33 cellular contexts compared by ENCODE assay signal in the genomic region with DNA sequence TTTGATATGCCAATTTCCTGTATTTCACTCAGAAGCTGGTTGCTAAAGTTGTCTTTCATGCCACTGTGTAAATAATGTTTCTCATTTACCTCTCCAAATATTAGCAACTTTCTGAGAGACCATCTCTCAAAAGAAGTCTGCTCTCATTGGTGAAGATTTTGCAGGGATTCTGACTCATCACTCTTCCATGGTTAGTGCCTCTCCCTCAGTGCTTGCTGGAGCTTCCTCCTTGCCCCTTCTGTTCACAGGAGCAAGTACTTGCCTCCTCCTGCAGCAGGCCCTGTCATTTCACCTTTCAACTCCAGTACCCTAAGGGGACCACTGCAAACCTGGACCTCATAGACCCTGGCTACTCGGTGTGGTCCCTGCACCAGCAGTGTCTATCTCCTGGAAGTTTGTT.
A peak's percentile ranks its signal among the peaks of the same experiment; 100 is the strongest.
DNase-seq lines count a peak whose midpoint lies in the region; ATAC-seq and TF ChIP-seq lines count a peak whose summit lies in the region.
"Had no signal": no experiment of that assay in that cellular context is flagged by ENCODE, and none has a peak within 500 bp of the region (broad histone marks: within the 10 kb centered on the region; RNA-seq: fewer than 3 reads in every experiment).

No MANE protein-coding gene starts in this region.

- no peaks in the 10 kb centered on the region for H3K79me2 ChIP-seq in PC-3 (ENCODE audit: low read length)

- H3K27me3 ChIP-seq in breast epithelium (no peaks in the 10 kb centered on the region), PC-3 (ENCODE audit: low read length) (no peaks in the 10 kb centered on the region), upper lobe of right lung (no peaks in the 10 kb centered on the region)
- H3K27me3 ChIP-seq: Peyer's patch, tibial artery had no signal

- DNase-seq in MCF 10A (ENCODE audit: unreplicated experiment) = peak; percentile 17
- no peak for DNase-seq in breast epithelium (ENCODE audit: low spot score in 2 of 2)
- DNase-seq in PC-3 = peak; percentile 56
- peak; percentile 27 for DNase-seq in iPS-NIHi7 (ENCODE audit: extremely low spot score)
- no peak for DNase-seq in upper lobe of right lung
- DNase-seq in KG1 (lab: John Stamatoyannopoulos, UW) = no peak
- no peak for DNase-seq in NCI-H2029 treated with DMSO at 0.1 percent for 48 hours (lab: John Stamatoyannopoulos, UW)
- DNase-seq in left lobe of liver (ENCODE audit: low spot score) = no peak
- DNase-seq: activated CD4-positive, alpha-beta T cell treated with anti-CD3 and anti-CD28 coated beads for 48 hours; CD8-positive, alpha-beta T cell; DMS 273 treated with DMSO at 0.1 percent for 48 hours; effector CD4-positive, alpha-beta T cell; GM23248; kidney; mucosa of descending colon; natural killer cell; NCI-H1417 treated with DMSO at 0.1 percent for 48 hours; NCI-H2081; NCI-H226; NCI-H526 treated with DMSO at 0.1 percent for 48 hours; occipital lobe; Peyer's patch; psoas muscle; SHP77; stimulated activated CD4-positive, alpha-beta T cell treated with anti-CD3 and anti-CD28 coated beads, Interleukin-4, amount 100 ng/mL, for 24 hours; T-helper 9 cell; tibial artery had no signal

- intact Hi-C loops in MCF 10A (cut with micrococcal nuclease) = no loop called here
- intact Hi-C loops in breast epithelium (cut with DNase I; ENCODE audit: low total_unique reads) = no loop called here
- intact Hi-C loops in PC-3 (cut with micrococcal nuclease) = no loop called here
- intact Hi-C loops in upper lobe of right lung (cut with DNase I) = no loop called here

- ATAC-seq in PC-3 (peak; percentile 55), upper lobe of right lung (peak; percentile 57), left lobe of liver (no peak)
- ATAC-seq: A549; activated T-helper 17 cell treated with anti-CD3 and anti-CD28 coated beads, Interleukin-2, amount 50 U/mL, for 72 hours; CD8-positive, alpha-beta T cell; mucosa of descending colon; natural killer cell; psoas muscle had no signal

- H3K27ac ChIP-seq in breast epithelium (no peak overlapping the region), PC-3 (ENCODE audit: low read length) (peak overlapping the region; percentile 35), upper lobe of right lung (no peak overlapping the region)
- H3K27ac ChIP-seq: A549, GM23248, KMS-11, Peyer's patch, psoas muscle, tibial artery, VCaP had no signal

- H3K4me3 ChIP-seq in breast epithelium (no peak overlapping the region), PC-3 (ENCODE audit: low read length) (no peak overlapping the region), upper lobe of right lung (no peak overlapping the region)
- H3K4me3 ChIP-seq: A549, GM23248, mucosa of descending colon, Peyer's patch, psoas muscle, tibial artery had no signal

- H3K36me3 ChIP-seq in breast epithelium (no peaks in the 10 kb centered on the region), PC-3 (ENCODE audit: low read depth, low read length) (no peaks in the 10 kb centered on the region), upper lobe of right lung (no peaks in the 10 kb centered on the region)
- H3K36me3 ChIP-seq: Peyer's patch, tibial artery had no signal

- H3K27ac Mint-ChIP-seq in MCF 10A (ENCODE audit: low read depth, unreplicated experiment) = peak overlapping the region; percentile 8
- H3K27ac Mint-ChIP-seq: activated naive CD4-positive, alpha-beta T cell treated with anti-CD3 and anti-CD28 coated beads, Interleukin-2, amount 50 U/mL, for 24 hours; activated T-helper 17 cell treated with anti-CD3 and anti-CD28 coated beads, Interleukin-2, amount 50 U/mL, for 72 hours; B cell; CD8-positive, alpha-beta T cell; natural killer cell had no signal

- no peaks in the 10 kb centered on the region for H3K9me3 Mint-ChIP-seq in MCF 10A (ENCODE audit: unreplicated experiment)
- H3K9me3 Mint-ChIP-seq: activated naive CD4-positive, alpha-beta T cell treated with anti-CD3 and anti-CD28 coated beads, Interleukin-2, amount 50 U/mL, for 24 hours; activated T-helper 17 cell treated with anti-CD3 and anti-CD28 coated beads, Interleukin-2, amount 50 U/mL, for 72 hours had no signal

- H3K9me2 ChIP-seq in PC-3 (replicated peaks; ENCODE audit: low read length) = no peaks in the 10 kb centered on the region

- H3K4me1 Mint-ChIP-seq in MCF 10A (ENCODE audit: insufficient read depth, unreplicated experiment) = peaks cover 12% of the 10 kb centered on the region
- H3K4me1 Mint-ChIP-seq: activated naive CD4-positive, alpha-beta T cell treated with anti-CD3 and anti-CD28 coated beads, Interleukin-2, amount 50 U/mL, for 24 hours; activated T-helper 17 cell treated with anti-CD3 and anti-CD28 coated beads, Interleukin-2, amount 50 U/mL, for 72 hours; B cell; natural killer cell had no signal

- no peak for TF ChIP-seq POLR2A in breast epithelium (IDR thresholded peaks at IDR 0.05)

- no peaks in the 10 kb centered on the region for H3K9me3 ChIP-seq in breast epithelium
- no peaks in the 10 kb centered on the region for H3K9me3 ChIP-seq in PC-3 (ENCODE audit: low read length)
- H3K9me3 ChIP-seq in upper lobe of right lung = no peaks in the 10 kb centered on the region
- H3K9me3 ChIP-seq: A549, mucosa of descending colon, Peyer's patch, psoas muscle, tibial artery had no signal

- H3K4me1 ChIP-seq in breast epithelium = no peaks in the 10 kb centered on the region
- H3K4me1 ChIP-seq in PC-3 (ENCODE audit: insufficient read depth, low read length) = peaks cover 28% of the 10 kb centered on the region
- no peaks in the 10 kb centered on the region for H3K4me1 ChIP-seq in upper lobe of right lung
- H3K4me1 ChIP-seq: A549, Peyer's patch, psoas muscle, tibial artery had no signal

- no peak overlapping the region for H2AFZ ChIP-seq in PC-3 (ENCODE audit: low read length)
- H2AFZ ChIP-seq: GM23248 had no signal

- H3K9ac ChIP-seq in PC-3 (ENCODE audit: low read length) = no peak overlapping the region
- H3K9ac ChIP-seq: GM23248, KMS-11 had no signal

- no peaks in the 10 kb centered on the region for H3F3A ChIP-seq in PC-3 (ENCODE audit: low read length, unreplicated experiment)

- CTCF ChIA-PET in MCF 10A (lab: Yijun Ruan, JAX) (no interaction called here), PC-3 (lab: Charles Lee) (no interaction called here)

- POLR2A ChIA-PET in MCF 10A (lab: Yijun Ruan, JAX) (no interaction called here), PC-3 (lab: Charles Lee; ENCODE audit: unreplicated experiment) (no interaction called here)

- BruUV-seq in MCF 10A (replicated peaks; lab: Mats Ljungman, UMichigan) = no TSS peak
- BruUV-seq in PC-3 (replicated peaks; lab: Mats Ljungman, UMichigan) = no TSS peak

- no peaks in the 10 kb centered on the region for H3K36me3 Mint-ChIP-seq in MCF 10A (ENCODE audit: insufficient read depth, unreplicated experiment)
- H3K36me3 Mint-ChIP-seq: activated naive CD4-positive, alpha-beta T cell treated with anti-CD3 and anti-CD28 coated beads, Interleukin-2, amount 50 U/mL, for 24 hours; CD8-positive, alpha-beta T cell; natural killer cell had no signal

- no peaks in the 10 kb centered on the region for H4K20me1 ChIP-seq in PC-3 (ENCODE audit: low read length)

- TF ChIP-seq CTCF in MCF 10A (IDR thresholded peaks at IDR 0.05; ENCODE audit: unreplicated experiment) (no peak), breast epithelium (IDR thresholded peaks at IDR 0.05) (no peak), PC-3 (conservative IDR thresholded peaks at IDR 0.05; ENCODE audit: low read depth, low read length) (no peak), upper lobe of right lung (IDR thresholded peaks at IDR 0.05) (no peak)

- H3K4me2 ChIP-seq in PC-3 (ENCODE audit: low read length) = peak overlapping the region; percentile 22; the same call in 1 of the 2 replicates
- H3K4me2 ChIP-seq: A549, KMS-11 had no signal

- H3K27me3 Mint-ChIP-seq in MCF 10A (ENCODE audit: insufficient read depth, unreplicated experiment) = no peaks in the 10 kb centered on the region
- H3K27me3 Mint-ChIP-seq: activated naive CD4-positive, alpha-beta T cell treated with anti-CD3 and anti-CD28 coated beads, Interleukin-2, amount 50 U/mL, for 24 hours had no signal

- no peak overlapping the region for H3K4me3 Mint-ChIP-seq in MCF 10A (ENCODE audit: unreplicated experiment)
- H3K4me3 Mint-ChIP-seq: activated naive CD4-positive, alpha-beta T cell treated with anti-CD3 and anti-CD28 coated beads, Interleukin-2, amount 50 U/mL, for 24 hours; activated T-helper 17 cell treated with anti-CD3 and anti-CD28 coated beads, Interleukin-2, amount 50 U/mL, for 72 hours; B cell; CD8-positive, alpha-beta T cell; natural killer cell had no signal

Comparison
In these comparisons a context has a peak if more than half of its experiments do, and no peak if none do; other contexts are left out.
1. DNase-seq: peak in MCF 10A (single experiment), PC-3 (single experiment) and iPS-NIHi7 (single experiment); none in breast epithelium (0 of 2), upper lobe of right lung (single experiment), KG1 (single experiment), NCI-H2029 treated with DMSO at 0.1 percent for 48 hours (single experiment) and left lobe of liver (single experiment).